9 cellular contexts compared by ENCODE assay signal in the genomic region with DNA sequence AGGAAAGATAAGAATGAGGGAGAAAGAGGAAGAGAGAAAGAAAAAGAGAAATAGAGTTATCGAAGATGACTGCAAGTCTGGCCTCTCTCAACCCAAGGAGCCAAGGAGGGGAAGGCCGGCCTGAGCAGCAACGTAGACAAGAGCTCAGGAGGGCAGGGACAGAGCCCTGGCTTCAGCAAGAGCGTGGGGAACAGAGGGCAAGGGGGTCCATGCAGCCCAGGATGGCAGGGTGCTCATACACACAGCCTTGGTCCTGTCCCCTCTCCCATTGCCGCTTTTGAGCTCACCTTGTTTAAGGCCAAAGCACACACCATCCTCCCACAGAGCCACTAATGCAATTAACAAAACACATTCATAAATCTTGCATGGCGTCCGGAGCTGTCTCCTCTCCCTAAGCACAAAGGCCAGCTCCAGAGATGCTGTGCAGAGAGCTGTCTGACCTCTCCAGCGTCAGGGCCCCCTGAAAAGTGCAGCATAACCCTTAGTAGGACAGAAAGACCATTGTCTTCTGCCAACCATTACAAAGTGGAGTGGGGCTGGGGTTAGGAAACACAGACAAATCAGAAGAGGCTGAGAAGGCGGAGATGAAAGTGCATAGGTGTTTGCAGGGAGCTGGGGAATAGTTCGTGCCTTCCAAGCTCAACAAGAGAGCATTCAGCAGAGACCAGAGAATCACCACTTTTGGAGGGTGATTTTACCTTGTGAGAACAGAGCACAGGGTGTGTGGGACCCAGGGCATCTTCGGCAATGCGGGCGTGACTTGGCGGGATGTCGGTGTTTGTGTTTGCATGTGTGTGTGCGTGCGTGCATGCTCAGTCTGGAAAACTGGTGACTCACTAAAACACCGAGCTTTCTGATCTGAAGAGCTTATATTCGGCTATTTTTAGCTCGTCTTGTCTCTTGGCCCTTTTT. TPM values are rescaled to one million over a fixed set of nuclear protein-coding genes. Genes with fewer than 3 reads are reported as not detected.
DNase-seq lines count a peak whose midpoint lies in the region; TF ChIP-seq lines count a peak whose summit lies in the region.
"Had no signal": no experiment of that assay in that cellular context is flagged by ENCODE, and none has a peak within 500 bp of the region (broad histone marks: within the 10 kb centered on the region; RNA-seq: fewer than 3 reads in every experiment).

No MANE protein-coding gene starts in this region.

- no peaks in the 10 kb centered on the region for H3K27me3 ChIP-seq in SJSA1 (replicated peaks)
- H3K27me3 ChIP-seq in fibroblast of lung (ENCODE audit: control insufficient read depth, insufficient read depth, low read length), result peaks cover 4% of the 10 kb centered on the region
- H3K27me3 ChIP-seq in sigmoid colon, result no peaks in the 10 kb centered on the region
- no peaks in the 10 kb centered on the region for H3K27me3 ChIP-seq in A673 (replicated peaks; ENCODE audit: insufficient read depth, low read depth, low read length, poor library complexity)

- H3K9ac ChIP-seq in fibroblast of lung (ENCODE audit: insufficient read depth, low read length), result no peak overlapping the region

- H3K27ac ChIP-seq in SJSA1 (no peak overlapping the region), fibroblast of lung (ENCODE audit: insufficient read depth, low read length) (no peak overlapping the region), sigmoid colon (peak overlapping the region; percentile 92 to 98 (median 93)), A673 (ENCODE audit: low read depth, low read length, poor library complexity, severe bottlenecking) (no peak overlapping the region)

- no peak overlapping the region for H2AFZ ChIP-seq in fibroblast of lung (ENCODE audit: low read length)

- WGBS in sigmoid colon, 2 donors, result 77 to 78% methylated on average over 20 of the region's 20 CpGs

- H3K36me3 ChIP-seq in SJSA1, result no peaks in the 10 kb centered on the region
- no peaks in the 10 kb centered on the region for H3K36me3 ChIP-seq in fibroblast of lung (ENCODE audit: control insufficient read depth, insufficient read depth, low read length)
- H3K36me3 ChIP-seq in sigmoid colon, result no peaks in the 10 kb centered on the region
- no peaks in the 10 kb centered on the region for H3K36me3 ChIP-seq in A673 (ENCODE audit: insufficient read depth, low read length, poor library complexity, severe bottlenecking)

- H3K4me1 ChIP-seq in SJSA1 (replicated peaks) (peaks cover 12% of the 10 kb centered on the region), fibroblast of lung (ENCODE audit: control insufficient read depth, extremely low read depth, insufficient read depth, low read length) (peaks cover 23% of the 10 kb centered on the region), sigmoid colon (peaks cover 2 to 82% (median 75%) of the 10 kb centered on the region in 4 donors), A673 (ENCODE audit: insufficient read depth, low read length, poor library complexity, severe bottlenecking) (peaks cover 9% of the 10 kb centered on the region)

- no peaks in the 10 kb centered on the region for H4K20me1 ChIP-seq in fibroblast of lung (ENCODE audit: control insufficient read depth, extremely low read depth, insufficient read depth, low read length)

- no peaks in the 10 kb centered on the region for H3K9me3 ChIP-seq in SJSA1 (replicated peaks)
- no peaks in the 10 kb centered on the region for H3K9me3 ChIP-seq in fibroblast of lung (ENCODE audit: control insufficient read depth, insufficient read depth, low read depth, low read length)
- H3K9me3 ChIP-seq in sigmoid colon, result no peaks in the 10 kb centered on the region
- no peaks in the 10 kb centered on the region for H3K9me3 ChIP-seq in A673 (ENCODE audit: low read depth, low read length, poor library complexity, severe bottlenecking)

- no peak for TF ChIP-seq CTCF in fibroblast of lung (conservative IDR thresholded peaks at IDR 0.05 in 1 of 2, IDR thresholded peaks at IDR 0.05 in 1 of 2; ENCODE audit: low read depth in 1 of 2, low read length in 2 of 2)
- no peak for TF ChIP-seq CTCF in sigmoid colon (IDR thresholded peaks at IDR 0.05)
- no peak for TF ChIP-seq CTCF in A673 (conservative IDR thresholded peaks at IDR 0.05; ENCODE audit: low read depth, low read length)

- peak; percentile 22 for DNase-seq in ELR (ENCODE audit: low read depth)
- peak; percentile 48 to 51 for DNase-seq in SJSA1 (ENCODE audit: low read depth in 1 of 2, low spot score in 2 of 2)
- DNase-seq in fibroblast of lung (ENCODE audit: low read depth in 2 of 2), result peak; percentile 56 to 90
- DNase-seq in sigmoid colon, result peak; percentile 86
- DNase-seq in stimulated activated CD4-positive, alpha-beta T cell treated with anti-CD3 and anti-CD28 coated beads, Interleukin-4, amount 100 ng/mL, for 1 hour, result no peak
- no peak for DNase-seq in activated CD8-positive, alpha-beta memory T cell treated with anti-CD3 and anti-CD28 coated beads, Interleukin-2, amount 50 U/mL, for 4 hours
- no peak for DNase-seq in HK-2 (ENCODE audit: unreplicated experiment)
- DNase-seq in A673 (ENCODE audit: low spot score), result no peak
- DNase-seq: NCI-H2171 had no signal

- POLR2A ChIA-PET in A673 (lab: Charles Lee; ENCODE audit: low non-redundant PET), result no interaction called here

- no peak for TF ChIP-seq POLR2A in sigmoid colon (IDR thresholded peaks at IDR 0.05)

- intact Hi-C loops in sigmoid colon (cut with DNase I) (loop anchor here (2.0 kb wide), 1 partner anchor 84 kb away; a partner anchor contains a TSS), A673 (cut with micrococcal nuclease; ENCODE audit: unreplicated experiment) (no loop called here)

- CTCF ChIA-PET in A673 (lab: Charles Lee), result no interaction called here

- BruUV-seq in A673 (replicated peaks; lab: Mats Ljungman, UMichigan), result no TSS peak

- H3K79me2 ChIP-seq in fibroblast of lung (ENCODE audit: control insufficient read depth, insufficient read depth, low read length), result no peaks in the 10 kb centered on the region

- no peak overlapping the region for H3K4me3 ChIP-seq in SJSA1
- H3K4me3 ChIP-seq in fibroblast of lung (replicated peaks in 1 of 4; ENCODE audit: control extremely low read depth in 1 of 4, insufficient read depth in 1 of 4, low read depth in 3 of 4, low read length in 4 of 4), result no peak overlapping the region
- H3K4me3 ChIP-seq in sigmoid colon, result no peak overlapping the region
- H3K4me3 ChIP-seq in A673 (ENCODE audit: low read depth, low read length, poor library complexity, severe bottlenecking), result no peak overlapping the region

- peak overlapping the region; percentile 23 for H3K4me2 ChIP-seq in fibroblast of lung (ENCODE audit: extremely low read depth, insufficient read depth, low read length)

- TF ChIP-seq EP300 in sigmoid colon (IDR thresholded peaks at IDR 0.05), result peak in 1 of 4 donors; percentile 61

RNA-seq across cellular contexts. Expression of a gene that starts 28.2 kb away (rescaled TPM):
- total RNA-seq in SJSA1 (2014; rRNA removed; shearing (Covaris generic)), result 1.7 and 2.4 TPM in 2 replicates
- total RNA-seq in fibroblast of lung (60.4 and 85.7 TPM in 2 replicates), sigmoid colon (100 to 1,000 TPM in 1 of 4 donors, 10 to 100 TPM in 3; 69.4 to 125 (median 82.0) TPM), A673 (2021) (9.0 and 14.5 TPM in 2 replicates)
- polyA plus RNA-seq in fibroblast of lung (44.1 and 54.5 TPM in 2 replicates), sigmoid colon (1 to 10 TPM in 2 of 3 donors, under 1 TPM in 1; 0.69 to 7.5 (median 3.0) TPM)
- 34.3 and 41.9 TPM in 2 replicates for polyA plus RNA-seq in fibroblast of lung (2012)
- polyA minus RNA-seq in fibroblast of lung (ENCODE audit: low replicate concordance), result 53.5 and 56.9 TPM in 2 replicates

Comparison
In these comparisons a context has a peak if more than half of its experiments do, and no peak if none do; other contexts are left out.
1. DNase-seq: peak in ELR (single experiment), SJSA1 (2 of 2), fibroblast of lung (2 of 2) and sigmoid colon (single experiment); none in stimulated activated CD4-positive, alpha-beta T cell treated with anti-CD3 and anti-CD28 coated beads, Interleukin-4, amount 100 ng/mL, for 1 hour (single experiment), activated CD8-positive, alpha-beta memory T cell treated with anti-CD3 and anti-CD28 coated beads, Interleukin-2, amount 50 U/mL, for 4 hours (single experiment), HK-2 (single experiment) and A673 (single experiment).
2. H3K27ac ChIP-seq: peak in sigmoid colon (4 of 4); none in SJSA1 (single experiment), fibroblast of lung (single experiment) and A673 (single experiment).